Comparison of ENCODE assay signal across 10 cellular contexts in genomic region chrX:125436855-125437254, GRCh38.
DNase-seq lines count a peak whose midpoint lies in the region; ATAC-seq and TF ChIP-seq lines count a peak whose summit lies in the region.
"Had no signal": no experiment of that assay in that cellular context is flagged by ENCODE, and none has a peak within 500 bp of the region (broad histone marks: within the 10 kb centered on the region; RNA-seq: fewer than 3 reads in every experiment).

No MANE protein-coding gene starts in this region.

- no peak overlapping the region for H2BK20ac ChIP-seq in IMR-90 (ENCODE audit: low read depth, low read length)

- in situ Hi-C loops in IMR-90 (cut with MboI; ENCODE audit: low sequenced_read_pairs): no loop called here

- H3K27ac Mint-ChIP-seq in WTC11 (no peak overlapping the region), nephron progenitor cell (no peak overlapping the region)

- no peak for ATAC-seq in IMR-90 (ENCODE audit: low read depth)
- ATAC-seq in WTC11: peak; percentile 41
- no peak for ATAC-seq in GM21737 (IDR thresholded peaks at IDR 0.05; ENCODE audit: unreplicated experiment)
- no peak for ATAC-seq in HG03025 (IDR thresholded peaks at IDR 0.05; ENCODE audit: low FRiP score, unreplicated experiment)

- no peak overlapping the region for H2AK5ac ChIP-seq in IMR-90 (ENCODE audit: low read depth, low read length)

- H3K18ac ChIP-seq in IMR-90 (ENCODE audit: low read depth, low read length): no peak overlapping the region

- H2BK5ac ChIP-seq in IMR-90 (ENCODE audit: low read depth, low read length, poor library complexity, severe bottlenecking): no peak overlapping the region

- H3K27me3 Mint-ChIP-seq in WTC11 (ENCODE audit: low read depth): peaks cover 4% of the 10 kb centered on the region
- H3K27me3 Mint-ChIP-seq in nephron progenitor cell (ENCODE audit: low read depth, poor library complexity): no peaks in the 10 kb centered on the region

- H2BK120ac ChIP-seq in IMR-90 (ENCODE audit: low read depth, low read length): no peak overlapping the region

- no peak overlapping the region for H3K4ac ChIP-seq in IMR-90 (ENCODE audit: low read depth, low read length)

- no peak overlapping the region for H4K8ac ChIP-seq in IMR-90 (ENCODE audit: low read depth in 2 of 2, low read length in 2 of 2)

- no peak overlapping the region for H3K4me2 ChIP-seq in IMR-90 (ENCODE audit: low read depth, low read length)

- TF ChIP-seq CTCF in IMR-90 (conservative IDR thresholded peaks at IDR 0.05; ENCODE audit: low read depth, low read length): 0 out of 2 replicates have a peak, but pooled peaks have one; percentile 12
- TF ChIP-seq CTCF in WTC11 (IDR thresholded peaks at IDR 0.05): 0 out of 2 replicates have a peak, but pooled peaks have one; percentile 27
- TF ChIP-seq CTCF in nephron progenitor cell (IDR thresholded peaks at IDR 0.05): peak; percentile 43

- H3K36me3 ChIP-seq in IMR-90 (ENCODE audit: control insufficient read depth, insufficient read depth, low read length): no peaks in the 10 kb centered on the region

- H3K23ac ChIP-seq in IMR-90 (ENCODE audit: low read depth, low read length): no peak overlapping the region

- H4K5ac ChIP-seq in IMR-90 (ENCODE audit: low read depth, low read length): no peak overlapping the region

- no peak overlapping the region for H3K56ac ChIP-seq in IMR-90 (ENCODE audit: extremely low read depth, insufficient read depth, low read length)

- H3K27ac ChIP-seq in IMR-90 (ENCODE audit: insufficient read depth, low read length): no peak overlapping the region

- dilution Hi-C loops in IMR-90 (cut with HindIII; ENCODE audit: low sequenced_read_pairs, unreplicated experiment): no loop called here

- no peak overlapping the region for H2AFZ ChIP-seq in IMR-90 (replicated peaks; ENCODE audit: low read length, poor library complexity)

- H3K4me1 ChIP-seq in IMR-90 (ENCODE audit: control insufficient read depth, insufficient read depth, low read length): no peaks in the 10 kb centered on the region

- H3K9me3 Mint-ChIP-seq in WTC11 (peaks cover 39% of the 10 kb centered on the region), nephron progenitor cell (peaks cover 61% of the 10 kb centered on the region)

- TF ChIP-seq RAD21 in IMR-90 (IDR thresholded peaks at IDR 0.05; ENCODE audit: low read length): no peak

- intact Hi-C loops in IMR-90 (cut with micrococcal nuclease): no loop called here

- H3K9me1 ChIP-seq in IMR-90 (ENCODE audit: insufficient read depth, low read length): no peaks in the 10 kb centered on the region

- H4K20me1 ChIP-seq in IMR-90 (ENCODE audit: insufficient read depth, low read length): no peaks in the 10 kb centered on the region

- CTCF ChIA-PET in IMR-90 (lab: Yijun Ruan, JAX) (no interaction called here), WTC11 (lab: Charles Lee) (interaction anchor here (0.6 to 1.6 kb wide), 2 partner anchors 12 to 704 kb away, joined by 3 to 5 read pairs; no protein-coding TSS in a partner anchor)

- no peaks in the 10 kb centered on the region for H3K9me3 ChIP-seq in IMR-90 (ENCODE audit: control insufficient read depth, insufficient read depth, low read length)

- no peak overlapping the region for H4K91ac ChIP-seq in IMR-90 (ENCODE audit: insufficient read depth, low read depth, low read length)

- POLR2A ChIA-PET in IMR-90 (lab: Charles Lee; ENCODE audit: unreplicated experiment) (no interaction called here), WTC11 (lab: Charles Lee) (no interaction called here)

- H3K27me3 ChIP-seq in IMR-90 (ENCODE audit: control insufficient read depth, insufficient read depth, low read length): no peaks in the 10 kb centered on the region

- no peak overlapping the region for H2AK9ac ChIP-seq in IMR-90 (replicated peaks; ENCODE audit: low read depth, low read length, poor library complexity)

- no peak overlapping the region for H2BK15ac ChIP-seq in IMR-90 (ENCODE audit: low read depth, low read length)

- no peak overlapping the region for H3K4me3 Mint-ChIP-seq in WTC11
- no peak overlapping the region for H3K4me3 Mint-ChIP-seq in nephron progenitor cell

- H3K14ac ChIP-seq in IMR-90 (replicated peaks; ENCODE audit: low read depth, low read length): no peak overlapping the region

- H3K9ac ChIP-seq in IMR-90 (ENCODE audit: low read depth, low read length): no peak overlapping the region

- no peak overlapping the region for H3K4me3 ChIP-seq in IMR-90 (ENCODE audit: insufficient read depth, low read depth, low read length)

- no TSS peak for BruUV-seq in IMR-90 (replicated peaks; lab: Mats Ljungman, UMichigan)

- peak in 2 of 3 experiments; percentile 10 to 60 for DNase-seq in NCI-H1417 (lab: John Stamatoyannopoulos, UW)
- DNase-seq in NCI-H1417 treated with DMSO at 0.1 percent for 48 hours (lab: John Stamatoyannopoulos, UW): no peak
- no peak for DNase-seq in IMR-90
- no peak for DNase-seq in WTC11 (ENCODE audit: low spot score)
- DNase-seq in nephron progenitor cell: peak; percentile 4
- DNase-seq in NOMO-1 treated with DMSO at 0.1 percent for 48 hours (lab: John Stamatoyannopoulos, UW; ENCODE audit: unreplicated experiment): no peak
- DNase-seq: midbrain; stimulated activated CD4-positive, alpha-beta T cell treated with anti-CD3 and anti-CD28 coated beads, Interleukin-4, amount 100 ng/mL, for 4 hours had no signal

- H3K4me1 Mint-ChIP-seq in WTC11 (peaks cover 3% of the 10 kb centered on the region; the same call in 1 of the 2 replicates), nephron progenitor cell (no peaks in the 10 kb centered on the region)

- H3K36me3 Mint-ChIP-seq in WTC11 (peaks cover 36% of the 10 kb centered on the region), nephron progenitor cell (ENCODE audit: low read depth) (peaks cover 61% of the 10 kb centered on the region)

- no peaks in the 10 kb centered on the region for H3K79me1 ChIP-seq in IMR-90 (ENCODE audit: low read depth in 1 of 2, low read length in 2 of 2)

- no peak for TF ChIP-seq POLR2A in IMR-90 (IDR thresholded peaks at IDR 0.05; ENCODE audit: low read depth, low read length)

TF ChIP-seq in IMR-90, 13 proteins besides CTCF, POLR2A, EP300 and RAD21 (continues in another document):
- TF ChIP-seq SMC3 (IDR thresholded peaks at IDR 0.05; ENCODE audit: low read depth, low read length) (no peak), ELK1 (IDR thresholded peaks at IDR 0.05; ENCODE audit: borderline replicate concordance, low read depth, low read length) (no peak), FOS (IDR thresholded peaks at IDR 0.05; ENCODE audit: low read depth, low read length) (no peak), CEBPB (IDR thresholded peaks at IDR 0.05; ENCODE audit: low read depth, low read length) (no peak), BHLHE40 (IDR thresholded peaks at IDR 0.05; ENCODE audit: low read depth, low read length) (no peak), USF2 (IDR thresholded peaks at IDR 0.05; ENCODE audit: low read depth, low read length) (no peak), RCOR1 (IDR thresholded peaks at IDR 0.05; ENCODE audit: insufficient replicate concordance, low read length) (no peak), CHD1 (IDR thresholded peaks at IDR 0.05; ENCODE audit: low read depth, low read length) (no peak), MAZ (IDR thresholded peaks at IDR 0.05; ENCODE audit: borderline replicate concordance, low read depth, low read length) (no peak)

TF ChIP-seq in WTC11, 78 proteins besides CTCF, POLR2A, EP300 and RAD21 (continues in another document):
- TF ChIP-seq USF2 (CRISPR knock-in tag; IDR thresholded peaks at IDR 0.05) (no peak), PRRX2 (CRISPR knock-in tag; IDR thresholded peaks at IDR 0.05) (no peak), STAT6 (CRISPR knock-in tag; conservative IDR thresholded peaks at IDR 0.05; ENCODE audit: low read depth) (no peak), CREB1 (CRISPR knock-in tag; IDR thresholded peaks at IDR 0.05) (no peak), ZNF416 (CRISPR knock-in tag; IDR thresholded peaks at IDR 0.05) (no peak), ZNF263 (CRISPR knock-in tag; IDR thresholded peaks at IDR 0.05; ENCODE audit: low read depth) (no peak), ZNF512 (CRISPR knock-in tag; IDR thresholded peaks at IDR 0.05; ENCODE audit: borderline replicate concordance) (no peak), ELF4 (CRISPR knock-in tag; IDR thresholded peaks at IDR 0.05; ENCODE audit: low read depth) (no peak)

Comparison
In these comparisons a context has a peak if more than half of its experiments do, and no peak if none do; other contexts are left out.
1. DNase-seq: peak in NCI-H1417 (2 of 3) and nephron progenitor cell (single experiment); none in NCI-H1417 treated with DMSO at 0.1 percent for 48 hours (single experiment), IMR-90 (single experiment), WTC11 (single experiment) and NOMO-1 treated with DMSO at 0.1 percent for 48 hours (single experiment).
2. Peak in every context shown above with its lines, with median percentiles within 50 percentile points of each other: CTCF ChIP-seq.